In genomic region chr5:139574641-139575312, GRCh38 we compare ENCODE assay signal across 8 cellular contexts. TPM values are rescaled to one million over a fixed set of nuclear protein-coding genes. Genes with fewer than 3 reads are reported as not detected.
DNase-seq lines count a peak whose midpoint lies in the region; ATAC-seq lines count a peak whose summit lies in the region.

No MANE protein-coding gene starts in this region.

- peaks cover 5% of the 10 kb centered on the region for H3K36me3 Mint-ChIP-seq in T-helper 17 cell (ENCODE audit: low read depth)

- peak; percentile 63 for ATAC-seq in T-helper 17 cell
- peak; percentile 44 for ATAC-seq in sciatic nerve
- ATAC-seq in HG02938 (IDR thresholded peaks at IDR 0.05; ENCODE audit: unreplicated experiment) = no peak
- no peak for ATAC-seq in GM21367 (IDR thresholded peaks at IDR 0.05; ENCODE audit: unreplicated experiment)
- no peak for ATAC-seq in GM19397 (IDR thresholded peaks at IDR 0.05; ENCODE audit: unreplicated experiment)

- peak; percentile 42 for DNase-seq in D341Med (ENCODE audit: low spot score)
- peak; percentile 43 for DNase-seq in HCEC 1CT
- DNase-seq in T-helper 17 cell = no peak
- peak; percentile 40 for DNase-seq in fibroblast of the conjunctiva (ENCODE audit: low read depth)
- DNase-seq in sciatic nerve (ENCODE audit: low spot score) = no peak

- H3K27me3 Mint-ChIP-seq in T-helper 17 cell = no peaks in the 10 kb centered on the region

- intact Hi-C loops in sciatic nerve (cut with DNase I) = no loop called here

- peak overlapping the region; percentile 94 for H3K27ac Mint-ChIP-seq in T-helper 17 cell

- H3K4me3 Mint-ChIP-seq in T-helper 17 cell = peak overlapping the region; percentile 33

- peaks cover 52% of the 10 kb centered on the region for H3K4me1 Mint-ChIP-seq in T-helper 17 cell

- no peaks in the 10 kb centered on the region for H3K9me3 ChIP-seq in T-helper 17 cell (ENCODE audit: control insufficient read depth, low read length, poor library complexity, severe bottlenecking)

RNA-seq across cellular contexts. Expression of gene UBE2D2, which starts 13.6 kb away (rescaled TPM):
- total RNA-seq in T-helper 17 cell (100 to 1,000 TPM; 153 to 165 TPM), sciatic nerve (104 TPM)

Comparison
In these comparisons a context has a peak if more than half of its experiments do, and no peak if none do; other contexts are left out.
1. DNase-seq: peak in D341Med (single experiment), HCEC 1CT (single experiment) and fibroblast of the conjunctiva (single experiment); none in T-helper 17 cell (0 of 3) and sciatic nerve (single experiment).
2. ATAC-seq: peak in T-helper 17 cell (single experiment) and sciatic nerve (single experiment); none in HG02938 (single experiment), GM21367 (single experiment) and GM19397 (single experiment).